In the genomic region with DNA sequence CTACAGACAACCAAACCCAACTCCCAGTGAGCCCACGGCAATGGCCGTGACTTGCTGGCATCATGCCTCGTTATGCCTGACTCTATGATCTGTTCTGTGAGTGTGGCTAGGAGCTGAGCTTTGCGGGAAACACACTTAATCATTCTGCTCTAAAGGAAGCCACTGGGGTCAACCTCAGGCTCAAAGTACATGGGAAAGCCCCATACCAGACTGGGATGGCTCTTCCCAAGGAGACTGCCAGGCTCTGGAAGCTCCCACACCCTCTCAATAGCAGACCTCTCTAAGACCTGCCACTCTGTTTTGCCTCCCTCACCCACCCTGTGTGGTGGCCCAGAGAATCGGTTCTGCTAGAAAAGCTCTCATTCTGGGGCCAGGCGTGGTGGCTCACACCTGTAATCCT, we compare ENCODE assay signal across 19 cellular contexts. TPM values are rescaled to one million over a fixed set of nuclear protein-coding genes. Genes with fewer than 3 reads are reported as not detected.
DNase-seq lines count a peak whose midpoint lies in the region; ATAC-seq, FAIRE-seq and TF ChIP-seq lines count a peak whose summit lies in the region.
"Had no signal": no experiment of that assay in that cellular context is flagged by ENCODE, and none has a peak within 500 bp of the region (broad histone marks: within the 10 kb centered on the region; RNA-seq: fewer than 3 reads in every experiment).

No MANE protein-coding gene starts in this region.

- POLR2A ChIA-PET in Caco-2 (lab: Charles Lee) (no interaction called here), H1 (lab: Charles Lee; ENCODE audit: partially characterized antibody) (interaction anchor here (1.0 to 2.8 kb wide), 4 partner anchors 8 to 14 kb away, joined by 3 to 14 read pairs (median 4); no protein-coding TSS in a partner anchor)

- no peak for TF ChIP-seq POLR2A in H1 (IDR thresholded peaks at IDR 0.05; ENCODE audit: control extremely low read depth in 1 of 2, low read depth in 2 of 2, low read length in 2 of 2)

- TF ChIP-seq EP300 in H1 (IDR thresholded peaks at IDR 0.05; ENCODE audit: borderline replicate concordance in 1 of 2, low read depth in 2 of 2, low read length in 2 of 2): no peak

- H3K9me3 ChIP-seq in CD4-positive, CD25-positive, alpha-beta regulatory T cell (ENCODE audit: control insufficient read depth in 2 of 2, low read length in 2 of 2): no peaks in the 10 kb centered on the region
- H3K9me3 ChIP-seq in Caco-2: no peaks in the 10 kb centered on the region
- no peaks in the 10 kb centered on the region for H3K9me3 ChIP-seq in H1 (ENCODE audit: insufficient read depth in 2 of 2, low read depth in 1 of 2, low read length in 1 of 2)
- H3K9me3 ChIP-seq: BE2C had no signal

- CTCF ChIA-PET in Caco-2 (lab: Charles Lee): interaction anchor here (0.6 to 1.1 kb wide), 2 partner anchors 103 to 264 kb away, joined by 3 to 7 read pairs; no protein-coding TSS in a partner anchor
- CTCF ChIA-PET in H1 (lab: Charles Lee; ENCODE audit: partially characterized antibody): interaction anchor here (0.6 to 1.3 kb wide), 5 partner anchors 12 to 480 kb away, joined by 3 to 4 read pairs (median 3); no protein-coding TSS in a partner anchor

- H3K4me3 Mint-ChIP-seq in CD4-positive, CD25-positive, alpha-beta regulatory T cell: peak overlapping the region in 1 of 4 donors; percentile 53
- H3K4me3 Mint-ChIP-seq in Caco-2 (ENCODE audit: unreplicated experiment) (peak overlapping the region; percentile 95), nephron (peak overlapping the region; percentile 38 to 91 (median 90))

- no peaks in the 10 kb centered on the region for H3K36me3 Mint-ChIP-seq in CD4-positive, CD25-positive, alpha-beta regulatory T cell
- H3K36me3 Mint-ChIP-seq in Caco-2 (ENCODE audit: insufficient read depth, unreplicated experiment) (peaks cover 19% of the 10 kb centered on the region), nephron (ENCODE audit: low read depth) (no peaks in the 10 kb centered on the region)

- no peak overlapping the region for H3K4me3 ChIP-seq in CD4-positive, CD25-positive, alpha-beta regulatory T cell (ENCODE audit: low read depth, low read length)
- H3K4me3 ChIP-seq in Caco-2 (ENCODE audit: low read depth, low read length) (no peak overlapping the region), H1 (ENCODE audit: extremely low read depth in 1 of 4, insufficient read depth in 2 of 4, low read depth in 3 of 4, low read length in 4 of 4) (no peak overlapping the region)

- no peak for FAIRE-seq in H1 (lab: Jason Lieb, UNC)
- FAIRE-seq: G401.6, GM12892 had no signal

- peaks cover 5 to 64% of the 10 kb centered on the region in 2 experiments for H3K79me2 ChIP-seq in H1 (ENCODE audit: control insufficient read depth in 1 of 2, insufficient read depth in 2 of 2, low read length in 2 of 2)

- H4K5ac ChIP-seq in H1 (ENCODE audit: insufficient read length, low read depth, low read length): no peak overlapping the region

- H3K14ac ChIP-seq in H1 (ENCODE audit: insufficient read length): no peak overlapping the region

- H2BK5ac ChIP-seq in H1 (ENCODE audit: low read depth, low read length): no peak overlapping the region

- TF ChIP-seq RAD21 in H1 (IDR thresholded peaks at IDR 0.05 in 1 of 2, conservative IDR thresholded peaks at IDR 0.05 in 1 of 2; ENCODE audit: low read depth in 2 of 2, low read length in 2 of 2): no peak

- DNase-seq in CD4-positive, CD25-positive, alpha-beta regulatory T cell: no peak
- DNase-seq in Caco-2 (no peak), H1 (ENCODE audit: low read depth in 1 of 2, low spot score in 2 of 2) (no peak), NCI-H2196 (lab: John Stamatoyannopoulos, UW; ENCODE audit: unreplicated experiment) (no peak), activated T-cell treated with anti-CD3 and anti-CD28 coated beads for 4 hours (no peak)
- DNase-seq in activated effector memory CD4-positive, alpha-beta T cell treated with Interleukin-2 at 50 U/mL for 16 hours: no peak
- DNase-seq in stimulated activated naive CD4-positive, alpha-beta T cell treated with Interleukin-2 at 50 U/mL for 16 hours (lab: John Stamatoyannopoulos, UW): no peak
- DNase-seq: BE2C, Calu3, Kasumi-1, NCI-H1694, NCI-H2081 treated with DMSO at 0.1 percent for 48 hours, NCI-H2171 treated with DMSO at 0.1 percent for 48 hours, NCI-H446, NCI-H526, Right ventricle myocardium superior had no signal

- peaks cover 34% of the 10 kb centered on the region for H3K79me1 ChIP-seq in H1 (ENCODE audit: low read depth, low read length)

- 91% methylated on average over 6 of the region's 6 CpGs; no CpG with 5 or more reads in 1 of the 2 experiments for WGBS in H1 (ENCODE audit: extremely low coverage in 1 of 2, insufficient coverage in 1 of 2, insufficient read length in 1 of 2, insufficient replicate concordance in 2 of 2, low coverage in 1 of 2, low lambda C conversion rate in 2 of 2, missing lambda C conversion rate in 1 of 2), 2 experiments

- no peak overlapping the region for H2BK120ac ChIP-seq in H1 (replicated peaks; ENCODE audit: low read depth, low read length)

- no peaks in the 10 kb centered on the region for H3K27me3 ChIP-seq in CD4-positive, CD25-positive, alpha-beta regulatory T cell (ENCODE audit: control insufficient read depth, insufficient read depth, low read length)
- no peaks in the 10 kb centered on the region for H3K27me3 ChIP-seq in Caco-2 (replicated peaks; ENCODE audit: control insufficient read depth, insufficient read depth, low read length)
- no peaks in the 10 kb centered on the region for H3K27me3 ChIP-seq in H1 (replicated peaks in 1 of 4; ENCODE audit: control insufficient read depth in 3 of 4, extremely low read depth in 1 of 4, insufficient read depth in 3 of 4, low read length in 3 of 4)
- H3K27me3 ChIP-seq: BE2C had no signal

- peak overlapping the region in 2 of 3 donors; percentile 5 to 33 for H3K27ac Mint-ChIP-seq in CD4-positive, CD25-positive, alpha-beta regulatory T cell
- H3K27ac Mint-ChIP-seq in Caco-2 (ENCODE audit: unreplicated experiment): no peak overlapping the region
- no peak overlapping the region for H3K27ac Mint-ChIP-seq in nephron

- H2BK15ac ChIP-seq in H1 (ENCODE audit: low read length): no peak overlapping the region

- no peak overlapping the region for H3K4me2 ChIP-seq in H1 (ENCODE audit: insufficient read depth in 1 of 2, low read depth in 2 of 2, low read length in 2 of 2)

- H2BK20ac ChIP-seq in H1 (ENCODE audit: low read length): no peak overlapping the region

- H3K23ac ChIP-seq in H1 (ENCODE audit: insufficient read length): no peak overlapping the region

- no peak overlapping the region for H3K4ac ChIP-seq in H1 (replicated peaks; ENCODE audit: insufficient read length, low read depth, low read length)

- no peaks in the 10 kb centered on the region for H3K36me3 ChIP-seq in CD4-positive, CD25-positive, alpha-beta regulatory T cell (ENCODE audit: control insufficient read depth, insufficient read depth, low read length)
- peaks cover 2% of the 10 kb centered on the region; the same call in 1 of the 2 replicates for H3K36me3 ChIP-seq in Caco-2 (ENCODE audit: control insufficient read depth, insufficient read depth, low read length)
- no peaks in the 10 kb centered on the region for H3K36me3 ChIP-seq in H1 (ENCODE audit: control insufficient read depth in 2 of 4, insufficient read depth in 4 of 4, low read length in 3 of 4)
- H3K36me3 ChIP-seq: BE2C had no signal

- peaks cover 6% of the 10 kb centered on the region for H3K27me3 Mint-ChIP-seq in CD4-positive, CD25-positive, alpha-beta regulatory T cell
- H3K27me3 Mint-ChIP-seq in Caco-2 (ENCODE audit: insufficient read depth, unreplicated experiment) (no peaks in the 10 kb centered on the region), nephron (ENCODE audit: low read depth) (peaks cover 3% of the 10 kb centered on the region)

- H4K20me1 ChIP-seq in H1 (replicated peaks in 1 of 2; ENCODE audit: control insufficient read depth in 1 of 2, insufficient read depth in 2 of 2, low read length in 2 of 2): peaks cover 0 to 16% of the 10 kb centered on the region in 2 experiments

- H3K9ac ChIP-seq in H1 (replicated peaks in 1 of 4; ENCODE audit: extremely low read depth in 1 of 4, low read depth in 3 of 4, low read length in 3 of 4): no peak overlapping the region

- H4K8ac ChIP-seq in H1 (ENCODE audit: extremely low read depth, insufficient read depth, low read length): no peak overlapping the region

- H2AK5ac ChIP-seq in H1 (ENCODE audit: low read depth, low read length): 0 out of 2 replicates have a peak overlapping the region, but pooled peaks have one; percentile 39

- no peak overlapping the region for H3K27ac ChIP-seq in CD4-positive, CD25-positive, alpha-beta regulatory T cell (ENCODE audit: insufficient read depth, low read length, poor library complexity, severe bottlenecking)
- no peak overlapping the region for H3K27ac ChIP-seq in H1 (ENCODE audit: low read depth, low read length)

- ATAC-seq in CD4-positive, CD25-positive, alpha-beta regulatory T cell (ENCODE audit: low read depth in 2 of 2): no peak

- intact Hi-C loops in Caco-2 (cut with micrococcal nuclease; ENCODE audit: unreplicated experiment): no loop called here

- H3K9me3 Mint-ChIP-seq in CD4-positive, CD25-positive, alpha-beta regulatory T cell: no peaks in the 10 kb centered on the region
- no peaks in the 10 kb centered on the region for H3K9me3 Mint-ChIP-seq in Caco-2 (ENCODE audit: unreplicated experiment)
- no peaks in the 10 kb centered on the region for H3K9me3 Mint-ChIP-seq in nephron

- H3K23me2 ChIP-seq in H1 (ENCODE audit: low read depth, low read length): peaks cover 10% of the 10 kb centered on the region; the same call in 1 of the 2 replicates

- H3K18ac ChIP-seq in H1 (ENCODE audit: extremely low read depth, low read length): no peak overlapping the region

- BruUV-seq in Caco-2 (replicated peaks; lab: Mats Ljungman, UMichigan): no TSS peak

- no peak overlapping the region for H2BK12ac ChIP-seq in H1 (ENCODE audit: low read depth, low read length)

- H4K91ac ChIP-seq in H1 (replicated peaks; ENCODE audit: insufficient read length, low read length): no peak overlapping the region

- peaks cover 5 to 49% (median 19%) of the 10 kb centered on the region in 4 donors for H3K4me1 Mint-ChIP-seq in CD4-positive, CD25-positive, alpha-beta regulatory T cell
- H3K4me1 Mint-ChIP-seq in Caco-2 (ENCODE audit: low read depth, unreplicated experiment): peaks cover 14% of the 10 kb centered on the region
- peaks cover 16% of the 10 kb centered on the region for H3K4me1 Mint-ChIP-seq in nephron

- H3K56ac ChIP-seq in H1 (replicated peaks; ENCODE audit: insufficient read length, low read depth, low read length): no peak overlapping the region

- no peak overlapping the region for H2AFZ ChIP-seq in H1 (ENCODE audit: low read length)

- peaks cover 26% of the 10 kb centered on the region for H3K4me1 ChIP-seq in CD4-positive, CD25-positive, alpha-beta regulatory T cell (ENCODE audit: control insufficient read depth, insufficient read depth, low read length, poor library complexity, severe bottlenecking)
- peaks cover 16% of the 10 kb centered on the region for H3K4me1 ChIP-seq in Caco-2
- peaks cover 0 to 21% (median 5%) of the 10 kb centered on the region in 4 experiments; a peak in 5 of 7 replicates for H3K4me1 ChIP-seq in H1 (replicated peaks in 1 of 4; ENCODE audit: control insufficient read depth in 3 of 4, insufficient read depth in 4 of 4, low read length in 3 of 4)

- TF ChIP-seq CTCF in Caco-2 (IDR thresholded peaks at IDR 0.05; ENCODE audit: insufficient read depth in 1 of 2, low read depth in 1 of 2, low read length in 1 of 2, severe bottlenecking in 1 of 2, unreplicated experiment in 1 of 2) (no peak), H1 (IDR thresholded peaks at IDR 0.05; ENCODE audit: control extremely low read depth in 1 of 3, insufficient read depth in 1 of 3, low read depth in 1 of 3, low read length in 3 of 3) (no peak), nephron (IDR thresholded peaks at IDR 0.05; ENCODE audit: unreplicated experiment in 3 of 3) (no peak)

RNA-seq across cellular contexts. Expression of a gene that starts 2.2 kb away (rescaled TPM):
- total RNA-seq in CD4-positive, CD25-positive, alpha-beta regulatory T cell: 36.8 TPM
- 100 to 1,000 TPM; 105 to 141 (median 110) TPM for polyA plus RNA-seq in CD4-positive, CD25-positive, alpha-beta regulatory T cell
- 116 and 123 TPM in 2 replicates for total RNA-seq in Caco-2 (2022)
- 84.1 and 86.4 TPM in 2 replicates for total RNA-seq in H1 (2021; fragmentation: NEBNext Ultra II Directional; extraction: Animal tissue kit (Norgen Biotek cat#: 25700))
- polyA plus RNA-seq in H1 (2011; rRNA removed): 178 and 195 TPM in 2 replicates
- polyA plus RNA-seq in H1 (2011; cell fraction: cytosol; rRNA removed): 144 TPM
- polyA plus RNA-seq in H1 (2011; cell fraction: nucleus; rRNA removed): 128 TPM
- polyA plus RNA-seq in H1 (2012, experiment 1 of 2): 82.7 to 110 TPM (median 107 TPM) in 4 replicates
- 153 TPM for polyA plus RNA-seq in H1 (2012, experiment 2 of 2)
- polyA plus RNA-seq in H1 (2013, experiment 1 of 2): 63.2 TPM
- 57.0 TPM for polyA plus RNA-seq in H1 (2013, experiment 2 of 2)
- 84.8 and 107 TPM in 2 replicates for polyA minus RNA-seq in H1 (2011; rRNA and poly(A)+ RNA removed)
- polyA minus RNA-seq in H1 (2011; cell fraction: cytosol; rRNA and poly(A)+ RNA removed): 51.7 TPM
- 37.1 TPM for polyA minus RNA-seq in H1 (2011; cell fraction: nucleus; rRNA and poly(A)+ RNA removed)

Comparison
In these comparisons a context has a peak if more than half of its experiments do, and no peak if none do; other contexts are left out.
1. H3K27ac Mint-ChIP-seq: peak in CD4-positive, CD25-positive, alpha-beta regulatory T cell (2 of 3); none in Caco-2 (single experiment) and nephron (0 of 3).